ENCODE assay signal across 8 cellular contexts in the genomic region with DNA sequence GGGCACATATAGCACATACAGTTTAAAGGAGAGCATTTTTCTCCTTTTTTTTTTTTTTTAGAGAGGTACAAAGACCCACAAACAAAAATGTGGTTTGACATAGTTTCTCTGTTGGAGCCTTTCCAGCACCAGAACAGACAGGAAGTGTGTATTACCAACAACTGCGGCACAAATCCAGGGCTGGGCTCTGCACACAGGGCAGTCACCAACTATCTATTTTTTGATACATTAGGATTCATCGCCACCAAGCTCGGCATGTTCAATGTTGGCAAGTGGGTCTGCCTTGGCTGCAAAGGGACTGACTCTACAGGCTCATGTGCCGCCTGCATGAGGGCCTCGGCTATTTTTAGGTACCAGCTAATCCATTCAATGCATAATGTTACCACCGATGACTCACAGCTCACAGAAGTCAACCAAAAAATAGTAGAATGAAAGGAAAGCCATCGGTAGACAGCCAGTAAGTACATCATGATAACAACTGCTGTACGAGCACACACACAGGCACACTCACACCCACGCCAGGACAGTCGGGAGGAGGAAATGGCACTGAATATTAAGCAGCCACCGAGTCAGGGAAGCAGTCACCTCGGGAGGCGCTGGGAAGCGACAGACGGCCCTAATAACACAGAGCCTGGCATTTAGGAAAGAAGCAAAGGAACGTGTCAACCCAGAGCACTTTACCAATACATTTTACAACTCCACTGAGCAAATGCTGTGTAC.
DNase-seq lines count a peak whose midpoint lies in the region; ATAC-seq lines count a peak whose summit lies in the region.

No MANE protein-coding gene starts in this region.

- DNase-seq in NCI-H1417 (lab: John Stamatoyannopoulos, UW) (peak in 2 of 3 experiments; percentile 5 to 14), NCI-H1417 treated with DMSO at 0.1 percent for 48 hours (lab: John Stamatoyannopoulos, UW) (no peak), NOMO-1 (lab: John Stamatoyannopoulos, UW; ENCODE audit: unreplicated experiment in 2 of 2) (peak; percentile 61 to 84), epidermal melanocyte (ENCODE audit: insufficient read length, low spot score) (peak; percentile 48)
- peak; percentile 31 for DNase-seq in activated CD8-positive, alpha-beta memory T cell treated with anti-CD3 and anti-CD28 coated beads, Interleukin-2, amount 50 U/mL, for 24 hours (ENCODE audit: extremely low read depth)
- peak; percentile 32 for DNase-seq in stimulated activated CD8-positive, alpha-beta memory T cell treated with anti-CD3 and anti-CD28 coated beads, Interleukin-7, amount 100 ng/mL, for 24 hours (ENCODE audit: low read depth)

- peaks cover 46% of the 10 kb centered on the region for H3K4me1 ChIP-seq in muscle layer of colon (ENCODE audit: insufficient read depth, low read length)

- H3K9me3 ChIP-seq in muscle layer of colon (ENCODE audit: low read length) = no peaks in the 10 kb centered on the region

- peak overlapping the region in 1 of 2 donors; percentile 51 for H3K4me3 ChIP-seq in muscle layer of colon (ENCODE audit: low read depth in 1 of 2, low read length in 2 of 2)

- ATAC-seq in HG02981 (IDR thresholded peaks at IDR 0.05; ENCODE audit: unreplicated experiment) = peak; percentile 63

- H3K27ac ChIP-seq in muscle layer of colon (ENCODE audit: low read depth, low read length) = peak overlapping the region; percentile 51

- H3K27me3 ChIP-seq in muscle layer of colon (ENCODE audit: control insufficient read depth in 1 of 2, insufficient read depth in 2 of 2, low read length in 2 of 2) = no peaks in the 10 kb centered on the region

- no peaks in the 10 kb centered on the region for H3K36me3 ChIP-seq in muscle layer of colon (ENCODE audit: insufficient read depth, low read length)

- no peak overlapping the region for H3K9ac ChIP-seq in muscle layer of colon (ENCODE audit: low read length)
